In genomic region chr5:133404724-133405123, GRCh38 we compare ENCODE assay signal across 15 cellular contexts.
DNase-seq lines count a peak whose midpoint lies in the region; ATAC-seq, FAIRE-seq and TF ChIP-seq lines count a peak whose summit lies in the region.
"Had no signal": no experiment of that assay in that cellular context is flagged by ENCODE, and none has a peak within 500 bp of the region (broad histone marks: within the 10 kb centered on the region; RNA-seq: fewer than 3 reads in every experiment).

No MANE protein-coding gene starts in this region.

- H3K4me3 ChIP-seq in MG63 (no peak overlapping the region), bronchial epithelial cell (ENCODE audit: low read depth, low read length) (no peak overlapping the region), retinal pigment epithelial cell (ENCODE audit: low read length) (no peak overlapping the region)

- H3K36me3 ChIP-seq in MG63 (no peaks in the 10 kb centered on the region), bronchial epithelial cell (ENCODE audit: control insufficient read depth, insufficient read depth, low read length) (no peaks in the 10 kb centered on the region)
- H3K36me3 ChIP-seq: neutrophil had no signal

- FAIRE-seq in bronchial epithelial cell (lab: Jason Lieb, UNC) = no peak
- FAIRE-seq: G401.6 had no signal

- H3K27me3 ChIP-seq in MG63 (no peaks in the 10 kb centered on the region), bronchial epithelial cell (ENCODE audit: control insufficient read depth, insufficient read depth, low read length) (no peaks in the 10 kb centered on the region)

- DNase-seq in SKM-1 treated with dmso at 0.1 percent for 144 hours (lab: John Stamatoyannopoulos, UW; ENCODE audit: unreplicated experiment) = peak; percentile 26
- no peak for DNase-seq in SKM-1 (lab: John Stamatoyannopoulos, UW; ENCODE audit: unreplicated experiment)
- peak; percentile 59 for DNase-seq in MG63
- DNase-seq in bronchial epithelial cell (ENCODE audit: low read depth) = peak; percentile 35
- DNase-seq in retinal pigment epithelial cell (ENCODE audit: low read depth) = no peak
- DNase-seq in stimulated activated naive CD4-positive, alpha-beta T cell (lab: John Stamatoyannopoulos, UW) = no peak
- DNase-seq in NCI-H2227 (lab: John Stamatoyannopoulos, UW; ENCODE audit: unreplicated experiment) = no peak
- DNase-seq: activated CD4-positive, alpha-beta T cell treated with anti-CD3 and anti-CD28 coated beads for 1 hour; activated gamma-delta T cell; Karpas-422; kidney glomerular epithelial cell; stimulated activated naive CD4-positive, alpha-beta T cell treated with Interleukin-2 at 50 U/mL for 16 hours had no signal

- ATAC-seq in GM18520 (IDR thresholded peaks at IDR 0.05; ENCODE audit: unreplicated experiment) = no peak

- TF ChIP-seq CTCF in bronchial epithelial cell (IDR thresholded peaks at IDR 0.05; ENCODE audit: insufficient read depth, low read length, severe bottlenecking) (peak; percentile 35), retinal pigment epithelial cell (conservative IDR thresholded peaks at IDR 0.05; ENCODE audit: low read depth, low read length) (peak; percentile 17)

- H3K9me3 ChIP-seq in MG63 = no peaks in the 10 kb centered on the region
- H3K9me3 ChIP-seq: neutrophil had no signal

Comparison
In these comparisons a context has a peak if more than half of its experiments do, and no peak if none do; other contexts are left out.
1. DNase-seq: peak in SKM-1 treated with dmso at 0.1 percent for 144 hours (single experiment), MG63 (single experiment) and bronchial epithelial cell (single experiment); none in SKM-1 (single experiment), retinal pigment epithelial cell (single experiment), stimulated activated naive CD4-positive, alpha-beta T cell (0 of 6) and NCI-H2227 (single experiment).